ENCODE assay signal across 1 cellular context in genomic region chr4:120353235-120353634, GRCh38.
TF ChIP-seq lines count a peak whose summit lies in the region.

No MANE protein-coding gene starts in this region.

TF ChIP-seq in GM23338, 12 proteins besides CTCF, POLR2A, EP300 and RAD21 (continued from another document):
- TF ChIP-seq, protein P1, sequence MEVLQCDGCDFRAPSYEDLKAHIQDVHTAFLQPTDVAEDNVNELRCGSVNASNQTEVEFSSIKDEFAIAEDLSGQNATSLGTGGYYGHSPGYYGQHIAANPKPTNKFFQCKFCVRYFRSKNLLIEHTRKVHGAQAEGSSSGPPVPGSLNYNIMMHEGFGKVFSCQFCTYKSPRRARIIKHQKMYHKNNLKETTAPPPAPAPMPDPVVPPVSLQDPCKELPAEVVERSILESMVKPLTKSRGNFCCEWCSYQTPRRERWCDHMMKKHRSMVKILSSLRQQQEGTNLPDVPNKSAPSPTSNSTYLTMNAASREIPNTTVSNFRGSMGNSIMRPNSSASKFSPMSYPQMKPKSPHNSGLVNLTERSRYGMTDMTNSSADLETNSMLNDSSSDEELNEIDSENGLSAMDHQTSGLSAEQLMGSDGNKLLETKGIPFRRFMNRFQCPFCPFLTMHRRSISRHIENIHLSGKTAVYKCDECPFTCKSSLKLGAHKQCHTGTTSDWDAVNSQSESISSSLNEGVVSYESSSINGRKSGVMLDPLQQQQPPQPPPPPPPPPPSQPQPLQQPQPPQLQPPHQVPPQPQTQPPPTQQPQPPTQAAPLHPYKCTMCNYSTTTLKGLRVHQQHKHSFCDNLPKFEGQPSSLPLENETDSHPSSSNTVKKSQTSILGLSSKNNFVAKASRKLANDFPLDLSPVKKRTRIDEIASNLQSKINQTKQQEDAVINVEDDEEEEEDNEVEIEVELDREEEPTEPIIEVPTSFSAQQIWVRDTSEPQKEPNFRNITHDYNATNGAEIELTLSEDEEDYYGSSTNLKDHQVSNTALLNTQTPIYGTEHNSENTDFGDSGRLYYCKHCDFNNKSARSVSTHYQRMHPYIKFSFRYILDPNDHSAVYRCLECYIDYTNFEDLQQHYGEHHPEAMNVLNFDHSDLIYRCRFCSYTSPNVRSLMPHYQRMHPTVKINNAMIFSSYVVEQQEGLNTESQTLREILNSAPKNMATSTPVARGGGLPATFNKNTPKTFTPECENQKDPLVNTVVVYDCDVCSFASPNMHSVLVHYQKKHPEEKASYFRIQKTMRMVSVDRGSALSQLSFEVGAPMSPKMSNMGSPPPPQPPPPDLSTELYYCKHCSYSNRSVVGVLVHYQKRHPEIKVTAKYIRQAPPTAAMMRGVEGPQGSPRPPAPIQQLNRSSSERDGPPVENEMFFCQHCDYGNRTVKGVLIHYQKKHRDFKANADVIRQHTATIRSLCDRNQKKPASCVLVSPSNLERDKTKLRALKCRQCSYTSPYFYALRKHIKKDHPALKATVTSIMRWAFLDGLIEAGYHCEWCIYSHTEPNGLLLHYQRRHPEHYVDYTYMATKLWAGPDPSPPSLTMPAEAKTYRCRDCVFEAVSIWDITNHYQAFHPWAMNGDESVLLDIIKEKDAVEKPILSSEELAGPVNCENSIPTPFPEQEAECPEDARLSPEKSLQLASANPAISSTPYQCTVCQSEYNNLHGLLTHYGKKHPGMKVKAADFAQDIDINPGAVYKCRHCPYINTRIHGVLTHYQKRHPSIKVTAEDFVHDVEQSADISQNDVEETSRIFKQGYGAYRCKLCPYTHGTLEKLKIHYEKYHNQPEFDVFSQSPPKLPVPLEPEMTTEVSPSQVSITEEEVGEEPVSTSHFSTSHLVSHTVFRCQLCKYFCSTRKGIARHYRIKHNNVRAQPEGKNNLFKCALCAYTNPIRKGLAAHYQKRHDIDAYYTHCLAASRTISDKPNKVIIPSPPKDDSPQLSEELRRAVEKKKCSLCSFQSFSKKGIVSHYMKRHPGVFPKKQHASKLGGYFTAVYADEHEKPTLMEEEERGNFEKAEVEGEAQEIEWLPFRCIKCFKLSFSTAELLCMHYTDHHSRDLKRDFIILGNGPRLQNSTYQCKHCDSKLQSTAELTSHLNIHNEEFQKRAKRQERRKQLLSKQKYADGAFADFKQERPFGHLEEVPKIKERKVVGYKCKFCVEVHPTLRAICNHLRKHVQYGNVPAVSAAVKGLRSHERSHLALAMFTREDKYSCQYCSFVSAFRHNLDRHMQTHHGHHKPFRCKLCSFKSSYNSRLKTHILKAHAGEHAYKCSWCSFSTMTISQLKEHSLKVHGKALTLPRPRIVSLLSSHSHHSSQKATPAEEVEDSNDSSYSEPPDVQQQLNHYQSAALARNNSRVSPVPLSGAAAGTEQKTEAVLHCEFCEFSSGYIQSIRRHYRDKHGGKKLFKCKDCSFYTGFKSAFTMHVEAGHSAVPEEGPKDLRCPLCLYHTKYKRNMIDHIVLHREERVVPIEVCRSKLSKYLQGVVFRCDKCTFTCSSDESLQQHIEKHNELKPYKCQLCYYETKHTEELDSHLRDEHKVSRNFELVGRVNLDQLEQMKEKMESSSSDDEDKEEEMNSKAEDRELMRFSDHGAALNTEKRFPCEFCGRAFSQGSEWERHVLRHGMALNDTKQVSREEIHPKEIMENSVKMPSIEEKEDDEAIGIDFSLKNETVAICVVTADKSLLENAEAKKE (CRISPR knock-in tag; IDR thresholded peaks at IDR 0.05): no peak
- TF ChIP-seq CREB1 (CRISPR knock-in tag; IDR thresholded peaks at IDR 0.05; ENCODE audit: low read depth): no peak
